In the genomic region with DNA sequence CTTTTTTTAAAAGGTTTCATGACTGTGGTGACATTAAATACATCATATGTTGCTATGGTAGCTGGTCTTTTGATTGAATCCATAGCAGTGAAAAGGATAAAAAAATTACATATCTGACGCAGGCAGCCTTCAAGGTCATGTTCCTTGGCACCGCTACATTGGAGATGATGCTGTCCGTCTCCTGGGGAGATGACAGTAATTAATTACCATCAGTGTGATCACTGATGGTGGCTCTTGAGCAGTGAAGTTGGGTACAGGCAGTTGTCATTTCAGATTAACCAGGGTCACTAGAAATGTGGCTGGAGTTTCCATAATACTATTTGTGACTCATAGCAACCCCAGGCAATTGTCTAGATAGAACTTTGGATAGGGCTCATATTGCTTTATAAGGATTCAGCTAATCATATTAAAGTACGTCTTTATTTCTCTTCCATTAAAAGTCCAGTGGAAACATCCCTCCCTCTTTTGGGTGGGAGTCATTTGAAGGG, we compare ENCODE assay signal across 16 cellular contexts.
DNase-seq lines count a peak whose midpoint lies in the region; ATAC-seq, FAIRE-seq and TF ChIP-seq lines count a peak whose summit lies in the region.
"Had no signal": no experiment of that assay in that cellular context is flagged by ENCODE, and none has a peak within 500 bp of the region (broad histone marks: within the 10 kb centered on the region; RNA-seq: fewer than 3 reads in every experiment).

No MANE protein-coding gene starts in this region.

- H2BK120ac ChIP-seq in mesenchymal stem cell (ENCODE audit: low read depth, low read length), result no peak overlapping the region

- H3K23ac ChIP-seq in mesenchymal stem cell (ENCODE audit: low read length in 2 of 2), result no peak overlapping the region

- peaks cover 5% of the 10 kb centered on the region for H3K79me1 ChIP-seq in mesenchymal stem cell (replicated peaks; ENCODE audit: low read length, poor library complexity, severe bottlenecking)

- TF ChIP-seq EP300 in A549 (IDR thresholded peaks at IDR 0.05), result no peak

- H3K4me3 ChIP-seq in A549 (no peak overlapping the region; the same call in 2 of the 3 replicates), Peyer's patch (no peak overlapping the region), mesenchymal stem cell (ENCODE audit: insufficient read depth in 1 of 2, low read depth in 1 of 2, low read length in 2 of 2) (no peak overlapping the region)
- H3K4me3 ChIP-seq: HAP-1, tibial nerve had no signal

- H2AK5ac ChIP-seq in mesenchymal stem cell (ENCODE audit: low read length, severe bottlenecking), result no peak overlapping the region

- H2BK12ac ChIP-seq in mesenchymal stem cell (ENCODE audit: low read length in 2 of 2), result no peak overlapping the region

- no peak overlapping the region for H2BK15ac ChIP-seq in mesenchymal stem cell (ENCODE audit: low read depth, poor library complexity, severe bottlenecking)

- WGBS in A549 (ENCODE audit: missing lambda C conversion rate), result 42% methylated on average over 4 of the region's 4 CpGs
- WGBS in mesenchymal stem cell, result 87% methylated on average over 4 of the region's 4 CpGs

- H3K4me3 Mint-ChIP-seq in stimulated activated memory B cell treated with anti-CD40 and anti-IgM and Interleukin-4, amounts not matched to agents 10 μg/mL and 1 μg/mL and 100 μg/mL, for 72 hours, result no peak overlapping the region
- no peak overlapping the region for H3K4me3 Mint-ChIP-seq in activated T-helper 2 cell treated with anti-CD3 and anti-CD28 coated beads, Interferon-gamma antibody, Interleukin-2, Interleukin-4, amounts not matched to agents 10 μg/mL and 5 μg/mL and 100 μg/mL, durations not matched to agents 14 hours and 24 hours and 36 hours (ENCODE audit: low read depth)
- H3K4me3 Mint-ChIP-seq: memory B cell had no signal

- CTCF ChIA-PET in A549 (lab: Yijun Ruan, JAX), result interaction anchor here (1.4 to 3.0 kb wide), 6 partner anchors 10 to 188 kb away, joined by 3 to 14 read pairs (median 6); no protein-coding TSS in a partner anchor

- DNase-seq in A549 (ENCODE audit: low read depth in 1 of 2, low spot score in 1 of 2), result peak; percentile 52 to 68
- DNase-seq in Peyer's patch, result no peak
- DNase-seq in dedifferentiated amniotic fluid mesenchymal stem cell (ENCODE audit: extremely low spot score), result peak; percentile 31
- DNase-seq in mesenchymal stem cell, result peak; percentile 52
- DNase-seq in T-helper 1 cell, result no peak
- no peak for DNase-seq in activated T-helper 2 cell treated with anti-CD3 and anti-CD28 coated beads, Interferon-gamma antibody, Interleukin-2, Interleukin-4, amounts not matched to agents 10 μg/mL and 5 μg/mL and 100 μg/mL, durations not matched to agents 14 hours and 24 hours and 36 hours (ENCODE audit: low spot score)
- DNase-seq: central memory CD4-positive, alpha-beta T cell; hypothalamus; NCI-H345; stimulated activated CD8-positive, alpha-beta memory T cell treated with anti-CD3 and anti-CD28 coated beads, Interleukin-4, amount 100 ng/mL, for 48 hours had no signal

- no peaks in the 10 kb centered on the region for H3K4me1 Mint-ChIP-seq in stimulated activated memory B cell treated with anti-CD40 and anti-IgM and Interleukin-4, amounts not matched to agents 10 μg/mL and 1 μg/mL and 100 μg/mL, for 72 hours
- no peaks in the 10 kb centered on the region for H3K4me1 Mint-ChIP-seq in activated T-helper 2 cell treated with anti-CD3 and anti-CD28 coated beads, Interferon-gamma antibody, Interleukin-2, Interleukin-4, amounts not matched to agents 10 μg/mL and 5 μg/mL and 100 μg/mL, durations not matched to agents 14 hours and 24 hours and 36 hours (ENCODE audit: low read depth)
- H3K4me1 Mint-ChIP-seq: memory B cell had no signal

- no peak overlapping the region for H2BK5ac ChIP-seq in mesenchymal stem cell (ENCODE audit: low read depth, low read length, poor library complexity, severe bottlenecking)

- POLR2A ChIA-PET in A549 (lab: Yijun Ruan, JAX), result interaction anchor here (0.7 to 1.8 kb wide), 6 partner anchors 12 to 137 kb away, joined by 3 to 17 read pairs (median 4); a partner anchor contains a TSS

- no peak overlapping the region for H3K9ac ChIP-seq in mesenchymal stem cell (ENCODE audit: low read length)

- H3K27ac ChIP-seq in A549, result peak overlapping the region; percentile 85 to 86
- peak overlapping the region in 3 of 4 donors; percentile 16 to 85 (median 70) for H3K27ac ChIP-seq in Peyer's patch
- no peak overlapping the region for H3K27ac ChIP-seq in mesenchymal stem cell (ENCODE audit: low read length, poor library complexity, severe bottlenecking)

- no peak for FAIRE-seq in A549 (lab: Jason Lieb, UNC)

- H4K91ac ChIP-seq in mesenchymal stem cell (ENCODE audit: low read length), result no peak overlapping the region

- intact Hi-C loops in activated T-helper 2 cell treated with anti-CD3 and anti-CD28 coated beads, Interferon-gamma antibody, Interleukin-2, Interleukin-4, amounts not matched to agents 10 μg/mL and 5 μg/mL and 100 μg/mL, durations not matched to agents 14 hours and 24 hours and 36 hours (cut with micrococcal nuclease), result no loop called here

- H3K36me3 ChIP-seq in Peyer's patch (no peaks in the 10 kb centered on the region), mesenchymal stem cell (ENCODE audit: control insufficient read depth in 1 of 2, insufficient read depth in 2 of 2, low read depth in 1 of 2, low read length in 2 of 2) (peaks cover 0 to 4% of the 10 kb centered on the region in 2 experiments)
- H3K36me3 ChIP-seq: HAP-1, tibial nerve had no signal

- H3K14ac ChIP-seq in mesenchymal stem cell (ENCODE audit: low read length in 2 of 2), result no peak overlapping the region

- no peak for TF ChIP-seq POLR2A in A549 (IDR thresholded peaks at IDR 0.05; ENCODE audit: low read length)
- no peak for TF ChIP-seq POLR2A in Peyer's patch (IDR thresholded peaks at IDR 0.05)

- no peak overlapping the region for H3K27ac Mint-ChIP-seq in stimulated activated memory B cell treated with anti-CD40 and anti-IgM and Interleukin-4, amounts not matched to agents 10 μg/mL and 1 μg/mL and 100 μg/mL, for 72 hours
- no peak overlapping the region for H3K27ac Mint-ChIP-seq in activated T-helper 2 cell treated with anti-CD3 and anti-CD28 coated beads, Interferon-gamma antibody, Interleukin-2, Interleukin-4, amounts not matched to agents 10 μg/mL and 5 μg/mL and 100 μg/mL, durations not matched to agents 14 hours and 24 hours and 36 hours
- H3K27ac Mint-ChIP-seq: memory B cell, progenitor cell of endocrine pancreas had no signal

- no peaks in the 10 kb centered on the region for H3K9me3 Mint-ChIP-seq in stimulated activated memory B cell treated with anti-CD40 and anti-IgM and Interleukin-4, amounts not matched to agents 10 μg/mL and 1 μg/mL and 100 μg/mL, for 72 hours
- no peaks in the 10 kb centered on the region for H3K9me3 Mint-ChIP-seq in activated T-helper 2 cell treated with anti-CD3 and anti-CD28 coated beads, Interferon-gamma antibody, Interleukin-2, Interleukin-4, amounts not matched to agents 10 μg/mL and 5 μg/mL and 100 μg/mL, durations not matched to agents 14 hours and 24 hours and 36 hours
- H3K9me3 Mint-ChIP-seq: memory B cell had no signal

- TF ChIP-seq RAD21 in A549 (conservative IDR thresholded peaks at IDR 0.05 in 1 of 2, IDR thresholded peaks at IDR 0.05 in 1 of 2), result no peak

- H3K9me3 ChIP-seq in A549, result no peaks in the 10 kb centered on the region
- H3K9me3 ChIP-seq in Peyer's patch, result no peaks in the 10 kb centered on the region
- H3K9me3 ChIP-seq in mesenchymal stem cell (ENCODE audit: control insufficient read depth, low read length), result no peaks in the 10 kb centered on the region
- H3K9me3 ChIP-seq: HAP-1, tibial nerve had no signal

- H3K18ac ChIP-seq in mesenchymal stem cell (ENCODE audit: low read depth in 1 of 2, low read length in 2 of 2), result no peak overlapping the region

- H3K4ac ChIP-seq in mesenchymal stem cell (ENCODE audit: low read depth in 1 of 2, low read length in 2 of 2), result no peak overlapping the region

- ATAC-seq in A549 (peak; percentile 60 to 67; a peak in 5 of 6 replicates), HG02571 (IDR thresholded peaks at IDR 0.05; ENCODE audit: unreplicated experiment) (no peak)
- no peak for ATAC-seq in stimulated activated memory B cell treated with anti-CD40 and anti-IgM and Interleukin-4, amounts not matched to agents 10 μg/mL and 1 μg/mL and 100 μg/mL, for 72 hours

- H3K27me3 Mint-ChIP-seq in stimulated activated memory B cell treated with anti-CD40 and anti-IgM and Interleukin-4, amounts not matched to agents 10 μg/mL and 1 μg/mL and 100 μg/mL, for 72 hours, result no peaks in the 10 kb centered on the region
- no peaks in the 10 kb centered on the region for H3K27me3 Mint-ChIP-seq in activated T-helper 2 cell treated with anti-CD3 and anti-CD28 coated beads, Interferon-gamma antibody, Interleukin-2, Interleukin-4, amounts not matched to agents 10 μg/mL and 5 μg/mL and 100 μg/mL, durations not matched to agents 14 hours and 24 hours and 36 hours (ENCODE audit: low read depth)

- H3K27me3 ChIP-seq in Peyer's patch (no peaks in the 10 kb centered on the region), mesenchymal stem cell (ENCODE audit: control insufficient read depth in 1 of 2, insufficient read depth in 1 of 2, low read length in 2 of 2) (no peaks in the 10 kb centered on the region)
- H3K27me3 ChIP-seq: tibial nerve had no signal

- no peak for TF ChIP-seq CTCF in A549 (IDR thresholded peaks at IDR 0.05)
- TF ChIP-seq CTCF in Peyer's patch (IDR thresholded peaks at IDR 0.05), result no peak

- no peaks in the 10 kb centered on the region for H3K36me3 Mint-ChIP-seq in stimulated activated memory B cell treated with anti-CD40 and anti-IgM and Interleukin-4, amounts not matched to agents 10 μg/mL and 1 μg/mL and 100 μg/mL, for 72 hours
- no peaks in the 10 kb centered on the region for H3K36me3 Mint-ChIP-seq in activated T-helper 2 cell treated with anti-CD3 and anti-CD28 coated beads, Interferon-gamma antibody, Interleukin-2, Interleukin-4, amounts not matched to agents 10 μg/mL and 5 μg/mL and 100 μg/mL, durations not matched to agents 14 hours and 24 hours and 36 hours (ENCODE audit: low read depth)
- H3K36me3 Mint-ChIP-seq: memory B cell had no signal

- H3K4me1 ChIP-seq in A549, result peaks cover 58% of the 10 kb centered on the region
- H3K4me1 ChIP-seq in Peyer's patch, result no peaks in the 10 kb centered on the region
- no peaks in the 10 kb centered on the region for H3K4me1 ChIP-seq in mesenchymal stem cell (ENCODE audit: control insufficient read depth, insufficient read depth, low read depth, low read length)
- H3K4me1 ChIP-seq: HAP-1 had no signal

- H3K4me2 ChIP-seq in A549, result peak overlapping the region; percentile 65
- H3K4me2 ChIP-seq in mesenchymal stem cell (ENCODE audit: low read length, poor library complexity, severe bottlenecking), result no peak overlapping the region

- H4K8ac ChIP-seq in mesenchymal stem cell (ENCODE audit: low read length), result no peak overlapping the region

- H2AFZ ChIP-seq in mesenchymal stem cell (ENCODE audit: low read depth, low read length), result no peak overlapping the region

TF ChIP-seq in A549, 52 proteins besides CTCF, POLR2A, EP300 and RAD21 (continues in another document):
- no peak for TF ChIP-seq TP53 (CRISPR knock-in tag; IDR thresholded peaks at IDR 0.05)
- no peak for TF ChIP-seq SMC3 (IDR thresholded peaks at IDR 0.05)
- TF ChIP-seq ZSCAN20 (CRISPR knock-in tag; IDR thresholded peaks at IDR 0.05), result no peak
- TF ChIP-seq PHF8 (IDR thresholded peaks at IDR 0.05; ENCODE audit: borderline replicate concordance, low read depth), result no peak
- TF ChIP-seq RFX5 (IDR thresholded peaks at IDR 0.05), result peak; percentile 77
- TF ChIP-seq ZFP36 (IDR thresholded peaks at IDR 0.05; ENCODE audit: borderline replicate concordance, partially characterized antibody), result no peak

Comparison
In these comparisons a context has a peak if more than half of its experiments do, and no peak if none do; other contexts are left out.
1. ATAC-seq: peak in A549 (2 of 2); none in stimulated activated memory B cell treated with anti-CD40 and anti-IgM and Interleukin-4, amounts not matched to agents 10 μg/mL and 1 μg/mL and 100 μg/mL, for 72 hours (single experiment) and HG02571 (single experiment).
2. DNase-seq: peak in A549 (2 of 2), dedifferentiated amniotic fluid mesenchymal stem cell (single experiment) and mesenchymal stem cell (single experiment); none in Peyer's patch (0 of 3), T-helper 1 cell (0 of 5) and activated T-helper 2 cell treated with anti-CD3 and anti-CD28 coated beads, Interferon-gamma antibody, Interleukin-2, Interleukin-4, amounts not matched to agents 10 μg/mL and 5 μg/mL and 100 μg/mL, durations not matched to agents 14 hours and 24 hours and 36 hours (single experiment).